Comparison of ENCODE assay signal across 1 cellular context in genomic region chr2:69777778-69778089, GRCh38.
TF ChIP-seq lines count a peak whose summit lies in the region.

No MANE protein-coding gene starts in this region.

TF ChIP-seq in K562, 482 proteins besides CTCF, POLR2A, EP300 and RAD21 (continued from another document):
- TF ChIP-seq ZBTB5 (IDR thresholded peaks at IDR 0.05) (no peak), DEAF1 (CRISPR knock-in tag; IDR thresholded peaks at IDR 0.05) (no peak), MEIS2 (IDR thresholded peaks at IDR 0.05; ENCODE audit: partially characterized antibody) (peak; percentile 66), ZNF282 (CRISPR knock-in tag; IDR thresholded peaks at IDR 0.05) (no peak), SLC30A9 (CRISPR knock-in tag; IDR thresholded peaks at IDR 0.05) (no peak), PHF20 (IDR thresholded peaks at IDR 0.05; ENCODE audit: partially characterized antibody) (peak; percentile 4), KLF16 (IDR thresholded peaks at IDR 0.05) (no peak), ESRRA (IDR thresholded peaks at IDR 0.05; ENCODE audit: borderline replicate concordance, low read depth) (no peak), PPARD (CRISPR knock-in tag; IDR thresholded peaks at IDR 0.05) (no peak), NR2C1 (IDR thresholded peaks at IDR 0.05) (peak; percentile 67), NR2C1 (tag; IDR thresholded peaks at IDR 0.05) (peak; percentile 60; the same call in 1 of the 2 replicates), BRF1 (IDR thresholded peaks at IDR 0.05; ENCODE audit: borderline replicate concordance, extremely low read depth, insufficient read length) (no peak), MTA3 (IDR thresholded peaks at IDR 0.05; ENCODE audit: borderline replicate concordance) (no peak), ARID4B (CRISPR knock-in tag; IDR thresholded peaks at IDR 0.05) (no peak), HNRNPH1 (optimal IDR thresholded peaks at IDR 0.05; ENCODE audit: low read depth, low read length) (no peak), POLR3A (IDR thresholded peaks at IDR 0.05; ENCODE audit: borderline replicate concordance, extremely low read depth, insufficient read depth, insufficient read length) (no peak), GMEB1 (CRISPR knock-in tag; IDR thresholded peaks at IDR 0.05) (no peak), HIVEP1 (CRISPR knock-in tag; IDR thresholded peaks at IDR 0.05) (no peak), CBFA2T2 (conservative IDR thresholded peaks at IDR 0.05) (peak; percentile 72), FOXP1 (CRISPR knock-in tag; IDR thresholded peaks at IDR 0.05) (no peak)
